In genomic region chr11:117300301-117300700, GRCh38 we compare ENCODE assay signal across 9 cellular contexts. TPM values are rescaled to one million over a fixed set of nuclear protein-coding genes. Genes with fewer than 3 reads are reported as not detected.
DNase-seq lines count a peak whose midpoint lies in the region; ATAC-seq and TF ChIP-seq lines count a peak whose summit lies in the region.
"Had no signal": no experiment of that assay in that cellular context is flagged by ENCODE, and none has a peak within 500 bp of the region (broad histone marks: within the 10 kb centered on the region; RNA-seq: fewer than 3 reads in every experiment).

No MANE protein-coding gene starts in this region.

- H3K36me3 Mint-ChIP-seq in GM23338 (ENCODE audit: low read depth) = no peaks in the 10 kb centered on the region
- H3K36me3 Mint-ChIP-seq in chondrocyte (ENCODE audit: low read depth) = peaks cover 3% of the 10 kb centered on the region

- peaks cover 34% of the 10 kb centered on the region for H3K4me1 ChIP-seq in GM23338 (ENCODE audit: insufficient read depth)

- no peaks in the 10 kb centered on the region; the same call in 1 of the 2 replicates for H4K20me1 ChIP-seq in GM23338 (replicated peaks; ENCODE audit: insufficient read depth)

- peak overlapping the region; percentile 40; the same call in 1 of the 2 replicates for H2AFZ ChIP-seq in GM23338

- H3K27me3 Mint-ChIP-seq in GM23338 (ENCODE audit: insufficient read depth, low read depth, poor library complexity) = peaks cover 25% of the 10 kb centered on the region
- H3K27me3 Mint-ChIP-seq in chondrocyte (ENCODE audit: low read depth) = no peaks in the 10 kb centered on the region

- no peaks in the 10 kb centered on the region for H3K9me2 ChIP-seq in GM23338 (ENCODE audit: insufficient read depth)

- H3F3A ChIP-seq in GM23338 (replicated peaks; ENCODE audit: low read depth) = no peaks in the 10 kb centered on the region

- H3K4me3 ChIP-seq in GM23338 = no peak overlapping the region

- peak; percentile 63 for DNase-seq in GM23338 (ENCODE audit: low spot score)
- no peak for DNase-seq in chondrocyte (ENCODE audit: low spot score)
- peak; percentile 50 for DNase-seq in iPS-NIHi11 (ENCODE audit: low spot score)
- DNase-seq in sciatic nerve (ENCODE audit: low spot score) = peak; percentile 69
- no peak for DNase-seq in T-helper 1 cell
- no peak for DNase-seq in activated T-cell treated with anti-CD3 and anti-CD28 coated beads, Interleukin-2, amount 50 U/mL, for 48 hours
- DNase-seq in DMS 273 (lab: John Stamatoyannopoulos, UW; ENCODE audit: unreplicated experiment) = no peak
- DNase-seq: activated CD4-positive, alpha-beta T cell treated with anti-CD3 and anti-CD28 coated beads for 48 hours had no signal

- peak overlapping the region; percentile 60; the same call in 1 of the 2 replicates for H3K4me2 ChIP-seq in GM23338

- ATAC-seq in GM23338 (peak; percentile 67), sciatic nerve (peak; percentile 89), HG03095 (IDR thresholded peaks at IDR 0.05; ENCODE audit: unreplicated experiment) (no peak)

- H3K79me2 ChIP-seq in GM23338 (replicated peaks; ENCODE audit: insufficient read depth) = no peaks in the 10 kb centered on the region

- no peak overlapping the region for H3K27ac ChIP-seq in GM23338 (ENCODE audit: low read depth)

- H3K4me1 Mint-ChIP-seq in GM23338 (peaks cover 41% of the 10 kb centered on the region), chondrocyte (ENCODE audit: low read depth) (peaks cover 19% of the 10 kb centered on the region)

- TF ChIP-seq CTCF in GM23338 (conservative IDR thresholded peaks at IDR 0.05; ENCODE audit: low read depth in 2 of 2) = no peak
- no peak for TF ChIP-seq CTCF in chondrocyte (IDR thresholded peaks at IDR 0.05)

- H3K27ac Mint-ChIP-seq in GM23338 (no peak overlapping the region; the same call in 1 of the 2 replicates), chondrocyte (ENCODE audit: unreplicated experiment) (peak overlapping the region; percentile 30)

- no peaks in the 10 kb centered on the region for H3K36me3 ChIP-seq in GM23338 (ENCODE audit: insufficient read depth)

- H3K9me3 Mint-ChIP-seq in GM23338 (no peaks in the 10 kb centered on the region), chondrocyte (ENCODE audit: low read depth) (no peaks in the 10 kb centered on the region)

- H3K4me3 Mint-ChIP-seq in GM23338 (peak overlapping the region; percentile 13; the same call in 1 of the 3 replicates), chondrocyte (ENCODE audit: unreplicated experiment) (peak overlapping the region; percentile 15)

- H3K27me3 ChIP-seq in GM23338 (ENCODE audit: insufficient read depth) = no peaks in the 10 kb centered on the region

- intact Hi-C loops in sciatic nerve (cut with DNase I) = no loop called here

TF ChIP-seq in GM23338, 12 proteins besides CTCF, POLR2A, EP300 and RAD21 (continues in another document):
- TF ChIP-seq EZH2phosphoT487 (IDR thresholded peaks at IDR 0.05; ENCODE audit: unreplicated experiment) (no peak), STAT1 (IDR thresholded peaks at IDR 0.05; ENCODE audit: unreplicated experiment) (no peak), ZNF331 (CRISPR knock-in tag; IDR thresholded peaks at IDR 0.05; ENCODE audit: low read depth) (no peak), CREB1 (CRISPR knock-in tag; IDR thresholded peaks at IDR 0.05; ENCODE audit: low read depth) (no peak), POLR2AphosphoS5 (IDR thresholded peaks at IDR 0.05; ENCODE audit: low read depth) (no peak), NANOG (IDR thresholded peaks at IDR 0.05; ENCODE audit: borderline replicate concordance) (no peak), JUNB (IDR thresholded peaks at IDR 0.05; ENCODE audit: unreplicated experiment) (no peak), ZNF114 (CRISPR knock-in tag; IDR thresholded peaks at IDR 0.05) (no peak)
- TF ChIP-seq, protein P1, sequence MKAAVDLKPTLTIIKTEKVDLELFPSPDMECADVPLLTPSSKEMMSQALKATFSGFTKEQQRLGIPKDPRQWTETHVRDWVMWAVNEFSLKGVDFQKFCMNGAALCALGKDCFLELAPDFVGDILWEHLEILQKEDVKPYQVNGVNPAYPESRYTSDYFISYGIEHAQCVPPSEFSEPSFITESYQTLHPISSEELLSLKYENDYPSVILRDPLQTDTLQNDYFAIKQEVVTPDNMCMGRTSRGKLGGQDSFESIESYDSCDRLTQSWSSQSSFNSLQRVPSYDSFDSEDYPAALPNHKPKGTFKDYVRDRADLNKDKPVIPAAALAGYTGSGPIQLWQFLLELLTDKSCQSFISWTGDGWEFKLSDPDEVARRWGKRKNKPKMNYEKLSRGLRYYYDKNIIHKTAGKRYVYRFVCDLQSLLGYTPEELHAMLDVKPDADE (IDR thresholded peaks at IDR 0.05) = no peak
- TF ChIP-seq, protein P2, sequence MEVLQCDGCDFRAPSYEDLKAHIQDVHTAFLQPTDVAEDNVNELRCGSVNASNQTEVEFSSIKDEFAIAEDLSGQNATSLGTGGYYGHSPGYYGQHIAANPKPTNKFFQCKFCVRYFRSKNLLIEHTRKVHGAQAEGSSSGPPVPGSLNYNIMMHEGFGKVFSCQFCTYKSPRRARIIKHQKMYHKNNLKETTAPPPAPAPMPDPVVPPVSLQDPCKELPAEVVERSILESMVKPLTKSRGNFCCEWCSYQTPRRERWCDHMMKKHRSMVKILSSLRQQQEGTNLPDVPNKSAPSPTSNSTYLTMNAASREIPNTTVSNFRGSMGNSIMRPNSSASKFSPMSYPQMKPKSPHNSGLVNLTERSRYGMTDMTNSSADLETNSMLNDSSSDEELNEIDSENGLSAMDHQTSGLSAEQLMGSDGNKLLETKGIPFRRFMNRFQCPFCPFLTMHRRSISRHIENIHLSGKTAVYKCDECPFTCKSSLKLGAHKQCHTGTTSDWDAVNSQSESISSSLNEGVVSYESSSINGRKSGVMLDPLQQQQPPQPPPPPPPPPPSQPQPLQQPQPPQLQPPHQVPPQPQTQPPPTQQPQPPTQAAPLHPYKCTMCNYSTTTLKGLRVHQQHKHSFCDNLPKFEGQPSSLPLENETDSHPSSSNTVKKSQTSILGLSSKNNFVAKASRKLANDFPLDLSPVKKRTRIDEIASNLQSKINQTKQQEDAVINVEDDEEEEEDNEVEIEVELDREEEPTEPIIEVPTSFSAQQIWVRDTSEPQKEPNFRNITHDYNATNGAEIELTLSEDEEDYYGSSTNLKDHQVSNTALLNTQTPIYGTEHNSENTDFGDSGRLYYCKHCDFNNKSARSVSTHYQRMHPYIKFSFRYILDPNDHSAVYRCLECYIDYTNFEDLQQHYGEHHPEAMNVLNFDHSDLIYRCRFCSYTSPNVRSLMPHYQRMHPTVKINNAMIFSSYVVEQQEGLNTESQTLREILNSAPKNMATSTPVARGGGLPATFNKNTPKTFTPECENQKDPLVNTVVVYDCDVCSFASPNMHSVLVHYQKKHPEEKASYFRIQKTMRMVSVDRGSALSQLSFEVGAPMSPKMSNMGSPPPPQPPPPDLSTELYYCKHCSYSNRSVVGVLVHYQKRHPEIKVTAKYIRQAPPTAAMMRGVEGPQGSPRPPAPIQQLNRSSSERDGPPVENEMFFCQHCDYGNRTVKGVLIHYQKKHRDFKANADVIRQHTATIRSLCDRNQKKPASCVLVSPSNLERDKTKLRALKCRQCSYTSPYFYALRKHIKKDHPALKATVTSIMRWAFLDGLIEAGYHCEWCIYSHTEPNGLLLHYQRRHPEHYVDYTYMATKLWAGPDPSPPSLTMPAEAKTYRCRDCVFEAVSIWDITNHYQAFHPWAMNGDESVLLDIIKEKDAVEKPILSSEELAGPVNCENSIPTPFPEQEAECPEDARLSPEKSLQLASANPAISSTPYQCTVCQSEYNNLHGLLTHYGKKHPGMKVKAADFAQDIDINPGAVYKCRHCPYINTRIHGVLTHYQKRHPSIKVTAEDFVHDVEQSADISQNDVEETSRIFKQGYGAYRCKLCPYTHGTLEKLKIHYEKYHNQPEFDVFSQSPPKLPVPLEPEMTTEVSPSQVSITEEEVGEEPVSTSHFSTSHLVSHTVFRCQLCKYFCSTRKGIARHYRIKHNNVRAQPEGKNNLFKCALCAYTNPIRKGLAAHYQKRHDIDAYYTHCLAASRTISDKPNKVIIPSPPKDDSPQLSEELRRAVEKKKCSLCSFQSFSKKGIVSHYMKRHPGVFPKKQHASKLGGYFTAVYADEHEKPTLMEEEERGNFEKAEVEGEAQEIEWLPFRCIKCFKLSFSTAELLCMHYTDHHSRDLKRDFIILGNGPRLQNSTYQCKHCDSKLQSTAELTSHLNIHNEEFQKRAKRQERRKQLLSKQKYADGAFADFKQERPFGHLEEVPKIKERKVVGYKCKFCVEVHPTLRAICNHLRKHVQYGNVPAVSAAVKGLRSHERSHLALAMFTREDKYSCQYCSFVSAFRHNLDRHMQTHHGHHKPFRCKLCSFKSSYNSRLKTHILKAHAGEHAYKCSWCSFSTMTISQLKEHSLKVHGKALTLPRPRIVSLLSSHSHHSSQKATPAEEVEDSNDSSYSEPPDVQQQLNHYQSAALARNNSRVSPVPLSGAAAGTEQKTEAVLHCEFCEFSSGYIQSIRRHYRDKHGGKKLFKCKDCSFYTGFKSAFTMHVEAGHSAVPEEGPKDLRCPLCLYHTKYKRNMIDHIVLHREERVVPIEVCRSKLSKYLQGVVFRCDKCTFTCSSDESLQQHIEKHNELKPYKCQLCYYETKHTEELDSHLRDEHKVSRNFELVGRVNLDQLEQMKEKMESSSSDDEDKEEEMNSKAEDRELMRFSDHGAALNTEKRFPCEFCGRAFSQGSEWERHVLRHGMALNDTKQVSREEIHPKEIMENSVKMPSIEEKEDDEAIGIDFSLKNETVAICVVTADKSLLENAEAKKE (CRISPR knock-in tag; IDR thresholded peaks at IDR 0.05) = no peak

RNA-seq across cellular contexts. Expression of gene BACE1-AS, which starts 9.2 kb away (rescaled TPM):
- 8.5 and 10.6 TPM in 2 replicates for total RNA-seq in GM23338 (2014; rRNA removed; shearing (Covaris generic))
- 18.6 and 19.6 TPM in 2 replicates for polyA plus RNA-seq in GM23338 (2016; fragmentation: Nextera tagmentation; extraction: Ambion mirVana)
- total RNA-seq in chondrocyte (6.4 to 8.3 TPM (median 7.2 TPM) in 3 replicates), sciatic nerve (13.2 TPM)

RNA-seq across cellular contexts. Expression of gene BACE1, which starts 15.8 kb away (rescaled TPM):
- 7.2 and 9.2 TPM in 2 replicates for total RNA-seq in GM23338 (2014; rRNA removed; shearing (Covaris generic))
- 1.9 and 2.4 TPM in 2 replicates for polyA plus RNA-seq in GM23338 (2016; fragmentation: Nextera tagmentation; extraction: Ambion mirVana)
- total RNA-seq in chondrocyte = 62.7 to 67.2 TPM (median 66.0 TPM) in 3 replicates
- 30.8 TPM for total RNA-seq in sciatic nerve

RNA-seq across cellular contexts. Expression of gene CEP164, which starts 27.4 kb away (rescaled TPM):
- total RNA-seq in GM23338 (2014; rRNA removed; shearing (Covaris generic)) = 13.9 and 18.0 TPM in 2 replicates
- 23.5 and 23.8 TPM in 2 replicates for polyA plus RNA-seq in GM23338 (2016; fragmentation: Nextera tagmentation; extraction: Ambion mirVana)
- total RNA-seq in chondrocyte (29.2 to 32.4 TPM (median 29.9 TPM) in 3 replicates), sciatic nerve (46.4 TPM)

Comparison
In these comparisons a context has a peak if more than half of its experiments do, and no peak if none do; other contexts are left out.
1. DNase-seq: peak in GM23338 (single experiment), iPS-NIHi11 (single experiment) and sciatic nerve (single experiment); none in chondrocyte (single experiment), T-helper 1 cell (0 of 5), activated T-cell treated with anti-CD3 and anti-CD28 coated beads, Interleukin-2, amount 50 U/mL, for 48 hours (0 of 2) and DMS 273 (single experiment).